Comparison of ENCODE assay signal across 8 cellular contexts in genomic region chr11:57649826-57650738, GRCh38. TPM values are rescaled to one million over a fixed set of nuclear protein-coding genes. Genes with fewer than 3 reads are reported as not detected.
A peak's percentile ranks its signal among the peaks of the same experiment; 100 is the strongest.
DNase-seq lines count a peak whose midpoint lies in the region; ATAC-seq and TF ChIP-seq lines count a peak whose summit lies in the region.

A gene with protein sequence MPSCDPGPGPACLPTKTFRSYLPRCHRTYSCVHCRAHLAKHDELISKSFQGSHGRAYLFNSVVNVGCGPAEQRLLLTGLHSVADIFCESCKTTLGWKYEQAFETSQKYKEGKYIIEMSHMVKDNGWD (minus strand): TSS chr11:57649912. CDS start chr11:57647107, 2,805 bp downstream.

- H3K27me3 ChIP-seq in lung (ENCODE audit: control insufficient read depth, insufficient read depth) = no peaks in the 10 kb centered on the region

- TF ChIP-seq CTCF in NB4 (IDR thresholded peaks at IDR 0.05; ENCODE audit: low read depth, low read length) (no peak), lung (IDR thresholded peaks at IDR 0.05; ENCODE audit: control extremely low read depth, extremely low read depth) (no peak)

- peak; percentile 81 for DNase-seq in ELR (ENCODE audit: low read depth)
- peak; percentile 57 for DNase-seq in NB4 (ENCODE audit: low read depth)
- DNase-seq in activated CD8-positive, alpha-beta memory T cell treated with anti-CD3 and anti-CD28 coated beads for 24 hours = peak; percentile 79
- peak; percentile 71 for DNase-seq in effector CD4-positive, alpha-beta T cell
- DNase-seq in lung (ENCODE audit: low spot score) = no peak
- peak; percentile 41 to 50 for DNase-seq in stimulated activated CD8-positive, alpha-beta memory T cell treated with anti-CD3 and anti-CD28 coated beads, Interleukin-2, amount 100 ng/mL, for 1 hour (ENCODE audit: low read depth in 2 of 2)

- H3K9me3 ChIP-seq in lung (ENCODE audit: control insufficient read depth in 2 of 2, insufficient read depth in 1 of 2, low read length in 1 of 2) = peaks cover 0 to 2% of the 10 kb centered on the region in 2 donors

- H3K36me3 ChIP-seq in lung (ENCODE audit: control insufficient read depth in 2 of 2, insufficient read depth in 2 of 2, low read length in 2 of 2) = no peaks in the 10 kb centered on the region

- TF ChIP-seq POLR2A in NB4 (IDR thresholded peaks at IDR 0.05; ENCODE audit: extremely low read depth, insufficient read length) = no peak

- WGBS in lung, 2 donors = 14 to 16% methylated on average over 15 of the region's 15 CpGs

- H3K27ac ChIP-seq in lung (ENCODE audit: low read depth in 1 of 2, low read length in 1 of 2) = no peak within 1 kb of the TSS

- H3K4me1 ChIP-seq in lung (ENCODE audit: control insufficient read depth in 2 of 2, insufficient read depth in 2 of 2, low read length in 2 of 2) = peaks cover 0 to 25% of the 10 kb centered on the region in 2 donors

- ATAC-seq in lung (ENCODE audit: insufficient read depth, low FRiP score) = peak; percentile 68
- ATAC-seq in HG03565 (IDR thresholded peaks at IDR 0.05; ENCODE audit: unreplicated experiment) = no peak
- ATAC-seq in HG03439 (IDR thresholded peaks at IDR 0.05; ENCODE audit: unreplicated experiment) = no peak

- H3K4me3 ChIP-seq in NB4 (ENCODE audit: low read depth, low read length) = no peak within 1 kb of the TSS
- no peak within 1 kb of the TSS for H3K4me3 ChIP-seq in lung

RNA-seq across cellular contexts. Expression of the gene that starts here (rescaled TPM):
- total RNA-seq in lung = 1 to 10 TPM; 1.3 to 1.5 TPM
- polyA plus RNA-seq in lung = 1 to 10 TPM in 1 of 2 donors, under 1 TPM in 1; 0.71 to 3.1 TPM
